Comparison of ENCODE assay signal across 22 cellular contexts in the genomic region with DNA sequence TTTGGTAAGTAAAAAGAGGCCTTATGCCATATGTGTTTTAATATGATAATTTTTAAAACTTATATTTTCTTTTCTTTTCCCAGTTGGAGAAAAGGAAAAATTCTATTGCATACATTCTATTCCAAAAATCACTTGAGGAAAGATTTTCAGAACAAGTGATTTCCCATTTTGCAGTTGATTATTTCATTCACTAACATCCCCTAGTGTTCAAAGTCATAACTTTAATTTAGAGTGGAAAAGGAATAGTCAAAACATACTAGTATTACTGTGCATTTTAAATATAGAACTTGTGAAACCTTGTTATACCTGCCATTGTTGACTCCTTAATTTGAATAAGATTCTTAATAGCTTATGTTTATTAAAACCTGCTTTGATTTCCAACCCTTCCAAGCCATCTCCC.
"Had no signal": no experiment of that assay in that cellular context is flagged by ENCODE, and none has a peak within 500 bp of the region (broad histone marks: within the 10 kb centered on the region; RNA-seq: fewer than 3 reads in every experiment).

No MANE protein-coding gene starts in this region.

- H3K4me1 ChIP-seq: esophagus squamous epithelium, neural progenitor cell, parathyroid adenoma, right lobe of liver, transverse colon, vagina had no signal

- ATAC-seq: effector memory CD8-positive, alpha-beta T cell; left lobe of liver; mucosa of descending colon; natural killer cell treated with Interleukin-12 subunit alpha and Interleukin-12 subunit beta and Interleukin-15 and Interleukin-18, amount 100 ng/mL, for 72 hours; right lobe of liver; stimulated activated naive B cell treated with anti-CD40 and anti-IgM and Interleukin-4, amounts not matched to agents 10 μg/mL and 1 μg/mL and 100 μg/mL, for 72 hours had no signal

- H2AFZ ChIP-seq: neural progenitor cell, parathyroid adenoma had no signal

- DNase-seq: cortex of kidney; effector memory CD8-positive, alpha-beta T cell; erythroblast; esophagus squamous epithelium; hypothalamus; immature natural killer cell; islet precursor cell; mesenchymal stem cell; mucosa of descending colon; naive B cell; right lobe of liver; small intestine; stimulated activated CD4-positive, alpha-beta T cell treated with anti-CD3 and anti-CD28 coated beads, Interleukin-15, amount 100 ng/mL, for 24 hours; stimulated activated CD4-positive, alpha-beta T cell treated with anti-CD3 and anti-CD28 coated beads, Interleukin-2, amount 100 ng/mL, for 48 hours; stimulated activated naive B cell treated with anti-CD40 and anti-IgM and Interleukin-4, amounts not matched to agents 10 μg/mL and 1 μg/mL and 100 μg/mL, for 72 hours; transverse colon had no signal

- H3K27me3 ChIP-seq: esophagus squamous epithelium, neural progenitor cell, right lobe of liver, transverse colon, vagina had no signal

- H3K4me3 ChIP-seq: esophagus squamous epithelium, mucosa of descending colon, neural progenitor cell, right lobe of liver, thoracic aorta, transverse colon, vagina had no signal

- H3K36me3 ChIP-seq: esophagus squamous epithelium, neural progenitor cell, right lobe of liver, thoracic aorta, transverse colon, vagina had no signal

- H3K9ac ChIP-seq: neural progenitor cell, parathyroid adenoma had no signal

- H3K27ac ChIP-seq: esophagus squamous epithelium, neural progenitor cell, parathyroid adenoma, right lobe of liver, thoracic aorta, transverse colon, vagina had no signal

- H3K79me2 ChIP-seq: parathyroid adenoma had no signal

- H3K9me3 ChIP-seq: esophagus squamous epithelium, mucosa of descending colon, right lobe of liver, thoracic aorta, transverse colon, vagina had no signal

- H3K4me2 ChIP-seq: neural progenitor cell had no signal
